28 cellular contexts compared by ENCODE assay signal in the genomic region with DNA sequence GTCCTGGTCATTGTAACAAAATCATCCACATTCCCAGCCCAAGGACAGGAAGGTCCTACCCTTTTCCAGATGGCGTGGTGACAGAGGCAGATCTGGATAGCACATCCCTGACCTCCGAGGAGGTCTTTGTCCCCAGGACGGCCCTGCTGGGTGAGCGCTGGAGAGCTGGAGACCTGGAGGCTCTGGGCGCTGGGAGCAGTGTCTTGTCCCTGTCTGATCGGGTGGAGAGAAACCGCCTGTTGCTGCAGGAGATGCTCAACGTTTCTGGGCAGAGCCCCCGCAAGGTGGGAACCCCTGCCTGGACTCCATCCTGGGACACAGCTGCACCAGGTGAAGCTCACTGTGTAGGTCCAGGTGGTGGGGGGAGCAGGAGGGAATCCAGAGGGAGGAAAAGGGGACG.
"Had no signal": no experiment of that assay in that cellular context is flagged by ENCODE, and none has a peak within 500 bp of the region (broad histone marks: within the 10 kb centered on the region; RNA-seq: fewer than 3 reads in every experiment).

No MANE protein-coding gene starts in this region.

- H3K27ac ChIP-seq: ascending aorta, body of pancreas, Peyer's patch, RWPE1 had no signal

- H3K9me3 ChIP-seq: ascending aorta, body of pancreas, Peyer's patch had no signal

- H3K4me3 ChIP-seq: ascending aorta, body of pancreas, Peyer's patch had no signal

- H3K27me3 ChIP-seq: ascending aorta, Peyer's patch had no signal

- H3K36me3 ChIP-seq: Peyer's patch had no signal

- FAIRE-seq: bronchial epithelial cell had no signal

- ATAC-seq: activated CD8-positive, alpha-beta memory T cell treated with anti-CD3 and anti-CD28 coated beads, Interleukin-2, amount 10 ng/mL, durations not matched to agents 7 days and 5 days; activated naive CD4-positive, alpha-beta T cell treated with anti-CD3 and anti-CD28 coated beads, Interleukin-2, amount 50 U/mL, for 72 hours; activated naive CD8-positive, alpha-beta T cell treated with anti-CD3 and anti-CD28 coated beads, Interleukin-2, amount 50 U/mL, for 24 hours; body of pancreas; T-cell had no signal

- DNase-seq: activated B cell treated with CpG ODN at 0.5 μM for 24 hours; activated CD4-positive, alpha-beta T cell treated with anti-CD3 and anti-CD28 coated beads for 1 hour; activated CD4-positive, alpha-beta T cell treated with anti-CD3 and anti-CD28 coated beads, Interleukin-2, amount 10 ng/mL, durations not matched to agents 24 days and 14 days; activated CD4-positive, alpha-beta T cell treated with anti-CD3 and anti-CD28 coated beads, Interleukin-2, amount 50 U/mL, for 48 hours; activated CD8-positive, alpha-beta memory T cell treated with anti-CD3 and anti-CD28 coated beads, Interleukin-2, amount 10 ng/mL, durations not matched to agents 7 days and 5 days; activated effector memory CD4-positive, alpha-beta T cell treated with anti-CD3 and anti-CD28 coated beads, Interleukin-2, amount 50 U/mL, for 16 hours; activated naive CD4-positive, alpha-beta T cell treated with Interleukin-2 at 50 U/mL for 16 hours; activated naive CD8-positive, alpha-beta T cell treated with anti-CD3 and anti-CD28 coated beads, Interleukin-2, amount 50 U/mL, for 24 hours; activated T-cell treated with anti-CD3 and anti-CD28 coated beads, Interleukin-2, amount 50 U/mL, for 24 hours; amniotic stem cell; body of pancreas; central memory CD4-positive, alpha-beta T cell; KG1; NCI-H1048; NCI-H146; NCI-H1930; NCI-H2171; NCI-H2227 treated with DMSO at 0.1 percent for 48 hours; NK-92 treated with Interleukin-12 subunit alpha and Interleukin-12 subunit beta, amount 100 ng/mL, for 24 hours; Right ventricle myocardium superior; T-cell; T-helper 2 cell; T1000 had no signal
